ENCODE assay signal across 1 cellular context in genomic region chrX:68708503-68709290, GRCh38.
TF ChIP-seq lines count a peak whose summit lies in the region.

No MANE protein-coding gene starts in this region.

TF ChIP-seq in WTC11, 78 proteins besides CTCF, POLR2A, EP300 and RAD21 (continued from another document):
- TF ChIP-seq CBFB (CRISPR knock-in tag; IDR thresholded peaks at IDR 0.05; ENCODE audit: low read depth), result no peak
- no peak for TF ChIP-seq TEAD1 (CRISPR knock-in tag; IDR thresholded peaks at IDR 0.05)
- TF ChIP-seq, protein P1, sequence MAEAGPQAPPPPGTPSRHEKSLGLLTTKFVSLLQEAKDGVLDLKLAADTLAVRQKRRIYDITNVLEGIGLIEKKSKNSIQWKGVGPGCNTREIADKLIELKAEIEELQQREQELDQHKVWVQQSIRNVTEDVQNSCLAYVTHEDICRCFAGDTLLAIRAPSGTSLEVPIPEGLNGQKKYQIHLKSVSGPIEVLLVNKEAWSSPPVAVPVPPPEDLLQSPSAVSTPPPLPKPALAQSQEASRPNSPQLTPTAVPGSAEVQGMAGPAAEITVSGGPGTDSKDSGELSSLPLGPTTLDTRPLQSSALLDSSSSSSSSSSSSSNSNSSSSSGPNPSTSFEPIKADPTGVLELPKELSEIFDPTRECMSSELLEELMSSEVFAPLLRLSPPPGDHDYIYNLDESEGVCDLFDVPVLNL (CRISPR knock-in tag; IDR thresholded peaks at IDR 0.05; ENCODE audit: borderline replicate concordance, low read depth), result no peak
- no peak for TF ChIP-seq ZNF138 (CRISPR knock-in tag; conservative IDR thresholded peaks at IDR 0.05)
- TF ChIP-seq GTF2I (CRISPR knock-in tag; conservative IDR thresholded peaks at IDR 0.05), result no peak
- no peak for TF ChIP-seq TEAD4 (CRISPR knock-in tag; IDR thresholded peaks at IDR 0.05)
- TF ChIP-seq AR (CRISPR knock-in tag; IDR thresholded peaks at IDR 0.05), result no peak
- TF ChIP-seq, protein P2, sequence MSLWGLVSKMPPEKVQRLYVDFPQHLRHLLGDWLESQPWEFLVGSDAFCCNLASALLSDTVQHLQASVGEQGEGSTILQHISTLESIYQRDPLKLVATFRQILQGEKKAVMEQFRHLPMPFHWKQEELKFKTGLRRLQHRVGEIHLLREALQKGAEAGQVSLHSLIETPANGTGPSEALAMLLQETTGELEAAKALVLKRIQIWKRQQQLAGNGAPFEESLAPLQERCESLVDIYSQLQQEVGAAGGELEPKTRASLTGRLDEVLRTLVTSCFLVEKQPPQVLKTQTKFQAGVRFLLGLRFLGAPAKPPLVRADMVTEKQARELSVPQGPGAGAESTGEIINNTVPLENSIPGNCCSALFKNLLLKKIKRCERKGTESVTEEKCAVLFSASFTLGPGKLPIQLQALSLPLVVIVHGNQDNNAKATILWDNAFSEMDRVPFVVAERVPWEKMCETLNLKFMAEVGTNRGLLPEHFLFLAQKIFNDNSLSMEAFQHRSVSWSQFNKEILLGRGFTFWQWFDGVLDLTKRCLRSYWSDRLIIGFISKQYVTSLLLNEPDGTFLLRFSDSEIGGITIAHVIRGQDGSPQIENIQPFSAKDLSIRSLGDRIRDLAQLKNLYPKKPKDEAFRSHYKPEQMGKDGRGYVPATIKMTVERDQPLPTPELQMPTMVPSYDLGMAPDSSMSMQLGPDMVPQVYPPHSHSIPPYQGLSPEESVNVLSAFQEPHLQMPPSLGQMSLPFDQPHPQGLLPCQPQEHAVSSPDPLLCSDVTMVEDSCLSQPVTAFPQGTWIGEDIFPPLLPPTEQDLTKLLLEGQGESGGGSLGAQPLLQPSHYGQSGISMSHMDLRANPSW (CRISPR knock-in tag; conservative IDR thresholded peaks at IDR 0.05; ENCODE audit: low read depth), result no peak
- TF ChIP-seq JAZF1 (CRISPR knock-in tag; IDR thresholded peaks at IDR 0.05), result no peak
- TF ChIP-seq, protein P3, sequence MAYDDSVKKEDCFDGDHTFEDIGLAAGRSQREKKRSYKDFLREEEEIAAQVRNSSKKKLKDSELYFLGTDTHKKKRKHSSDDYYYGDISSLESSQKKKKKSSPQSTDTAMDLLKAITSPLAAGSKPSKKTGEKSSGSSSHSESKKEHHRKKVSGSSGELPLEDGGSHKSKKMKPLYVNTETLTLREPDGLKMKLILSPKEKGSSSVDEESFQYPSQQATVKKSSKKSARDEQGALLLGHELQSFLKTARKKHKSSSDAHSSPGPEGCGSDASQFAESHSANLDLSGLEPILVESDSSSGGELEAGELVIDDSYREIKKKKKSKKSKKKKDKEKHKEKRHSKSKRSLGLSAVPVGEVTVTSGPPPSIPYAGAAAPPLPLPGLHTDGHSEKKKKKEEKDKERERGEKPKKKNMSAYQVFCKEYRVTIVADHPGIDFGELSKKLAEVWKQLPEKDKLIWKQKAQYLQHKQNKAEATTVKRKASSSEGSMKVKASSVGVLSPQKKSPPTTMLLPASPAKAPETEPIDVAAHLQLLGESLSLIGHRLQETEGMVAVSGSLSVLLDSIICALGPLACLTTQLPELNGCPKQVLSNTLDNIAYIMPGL (CRISPR knock-in tag; IDR thresholded peaks at IDR 0.05), result no peak
- no peak for TF ChIP-seq IRF2 (CRISPR knock-in tag; IDR thresholded peaks at IDR 0.05; ENCODE audit: borderline replicate concordance, low read depth)
TF ChIP-seq in WTC11: peak in this region for 0.
